ENCODE assay signal across 8 cellular contexts in the genomic region with DNA sequence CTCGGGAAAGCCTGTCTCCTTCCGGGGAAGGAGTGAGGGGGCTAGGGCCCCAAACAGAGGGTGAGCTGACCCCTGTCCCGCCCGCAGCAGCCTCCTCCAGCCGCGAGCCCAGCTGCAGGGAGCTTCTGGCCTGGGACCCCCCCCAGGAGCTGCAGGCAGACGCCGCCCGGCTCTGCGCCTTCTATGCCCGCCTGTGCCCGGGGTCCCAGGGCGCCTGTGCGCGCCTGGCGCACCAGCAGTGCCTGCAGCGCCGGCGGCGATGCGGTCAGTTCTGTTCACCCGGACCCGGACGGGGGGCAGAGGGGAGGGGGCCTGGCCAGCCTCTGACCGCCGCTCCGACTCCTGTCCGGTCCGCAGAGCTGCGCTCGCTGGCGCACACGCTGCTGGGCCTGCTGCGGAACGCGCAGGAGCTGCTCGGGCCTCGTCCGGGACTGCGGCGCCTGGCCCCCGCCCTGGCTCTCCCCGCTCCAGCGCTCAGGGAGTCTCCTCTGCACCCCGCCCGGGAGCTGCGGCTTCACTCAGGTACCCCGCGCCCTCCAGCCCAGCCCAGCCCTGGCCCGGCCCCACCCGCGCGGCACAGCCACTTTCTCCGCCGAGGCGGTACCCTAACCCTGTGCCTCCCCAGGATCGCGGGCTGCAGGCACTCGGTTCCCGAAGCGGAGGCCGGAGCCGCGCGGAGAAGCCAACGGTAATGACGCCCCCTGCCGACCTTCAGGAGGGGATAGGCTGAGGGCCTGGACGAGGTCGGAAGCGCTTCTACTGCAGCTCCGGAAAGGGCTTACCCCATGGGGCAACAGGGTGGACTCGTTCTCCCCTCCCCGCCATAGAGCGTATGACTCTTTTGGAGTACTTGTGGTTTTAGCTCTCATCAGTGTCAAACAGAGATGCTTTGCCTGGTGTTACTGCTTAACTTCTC. TPM values are rescaled to one million over a fixed set of nuclear protein-coding genes. Genes with fewer than 3 reads are reported as not detected.
DNase-seq lines count a peak whose midpoint lies in the region; ATAC-seq and TF ChIP-seq lines count a peak whose summit lies in the region.

No MANE protein-coding gene starts in this region.

- peaks cover 91% of the 10 kb centered on the region for H3K27me3 Mint-ChIP-seq in Calu3 (ENCODE audit: unreplicated experiment)

- peak overlapping the region; percentile 40 for H3K4me3 Mint-ChIP-seq in Calu3 (ENCODE audit: low read depth, unreplicated experiment)

- H3K27ac ChIP-seq in WERI-Rb-1 = no peak overlapping the region

- no peaks in the 10 kb centered on the region for H3K9me3 Mint-ChIP-seq in Calu3 (ENCODE audit: low read depth, unreplicated experiment)

- no TSS peak for BruUV-seq in Calu3 (replicated peaks; lab: Mats Ljungman, UMichigan)

- H3K36me3 ChIP-seq in WERI-Rb-1 = no peaks in the 10 kb centered on the region

- DNase-seq in Calu3 (peak; percentile 70), HuH-7.5 (ENCODE audit: low spot score) (peak; percentile 91), WERI-Rb-1 (peak; percentile 82), foreskin fibroblast (peak; percentile 9 to 42), posterior cingulate gyrus (peak; percentile 27 to 92 (median 48)), GM19238 (ENCODE audit: insufficient read length, low spot score) (no peak)
- no peak for DNase-seq in activated CD4-positive, CD25-positive, alpha-beta regulatory T cell (lab: John Stamatoyannopoulos, UW)

- CTCF ChIA-PET in Calu3 (lab: Charles Lee) = interaction anchor here (0.6 to 2.8 kb wide), 3 partner anchors 77 to 646 kb away, joined by 3 to 9 read pairs (median 4); no protein-coding TSS in a partner anchor

- H3K9me3 ChIP-seq in WERI-Rb-1 (ENCODE audit: severe bottlenecking) = no peaks in the 10 kb centered on the region

- no peak for ATAC-seq in HG02938 (IDR thresholded peaks at IDR 0.05; ENCODE audit: unreplicated experiment)

- no peaks in the 10 kb centered on the region for H3K4me1 Mint-ChIP-seq in Calu3 (ENCODE audit: low read depth, unreplicated experiment)

- no peak overlapping the region for H3K27ac Mint-ChIP-seq in Calu3 (ENCODE audit: unreplicated experiment)

- peak; percentile 27 for TF ChIP-seq CTCF in Calu3 (IDR thresholded peaks at IDR 0.05; ENCODE audit: unreplicated experiment)
- peak; percentile 76 for TF ChIP-seq CTCF in WERI-Rb-1 (IDR thresholded peaks at IDR 0.05; ENCODE audit: low read depth, low read length)
- no peak for TF ChIP-seq CTCF in foreskin fibroblast (IDR thresholded peaks at IDR 0.05; ENCODE audit: low read depth, low read length)

- intact Hi-C loops in Calu3 (cut with micrococcal nuclease; ENCODE audit: unreplicated experiment) = loop anchor here (5.0 kb wide), 2 partner anchors 72 to 617 kb away; no protein-coding TSS in a partner anchor
- intact Hi-C loops in posterior cingulate gyrus (cut with DNase I) = loop anchor here (5.0 kb wide), 1 partner anchor 617 kb away; no protein-coding TSS in a partner anchor

- H3K36me3 Mint-ChIP-seq in Calu3 (ENCODE audit: insufficient read depth, unreplicated experiment) = peaks cover 5% of the 10 kb centered on the region

- H3K27me3 ChIP-seq in WERI-Rb-1 (ENCODE audit: insufficient read depth, low read depth, severe bottlenecking) = peaks cover 24% of the 10 kb centered on the region

- peak overlapping the region; percentile 48 for H3K4me3 ChIP-seq in WERI-Rb-1 (ENCODE audit: low read depth, low read length)
- H3K4me3 ChIP-seq in foreskin fibroblast (ENCODE audit: low read depth in 1 of 2, low read length in 2 of 2) = no peak overlapping the region

RNA-seq across cellular contexts. Expression of a gene that starts 2.0 kb away (rescaled TPM):
- total RNA-seq in Calu3 (2022) = not detected in 2 replicates

RNA-seq across cellular contexts. Expression of a gene that starts 3.8 kb away (rescaled TPM):
- total RNA-seq in Calu3 (2022) = not detected in 2 replicates

RNA-seq across cellular contexts. Expression of a gene that starts 15.6 kb away (rescaled TPM):
- total RNA-seq in Calu3 (2022) = not detected in 2 replicates

RNA-seq across cellular contexts. Expression of a gene that starts 26.4 kb away (rescaled TPM):
- 14.9 and 15.5 TPM in 2 replicates for total RNA-seq in Calu3 (2022)

RNA-seq across cellular contexts. Expression of a gene that starts 26.5 kb away (rescaled TPM):
- 67.4 and 76.6 TPM in 2 replicates for total RNA-seq in Calu3 (2022)

Comparison
In these comparisons a context has a peak if more than half of its experiments do, and no peak if none do; other contexts are left out.
1. DNase-seq: peak in Calu3 (single experiment), HuH-7.5 (single experiment), WERI-Rb-1 (single experiment), foreskin fibroblast (2 of 2) and posterior cingulate gyrus (10 of 10); none in GM19238 (single experiment) and activated CD4-positive, CD25-positive, alpha-beta regulatory T cell (0 of 4).